ENCODE assay signal across 12 cellular contexts in genomic region chr2:127681288-127681771, GRCh38. TPM values are rescaled to one million over a fixed set of nuclear protein-coding genes. Genes with fewer than 3 reads are reported as not detected.
DNase-seq lines count a peak whose midpoint lies in the region; ATAC-seq, FAIRE-seq and TF ChIP-seq lines count a peak whose summit lies in the region.
"Had no signal": no experiment of that assay in that cellular context is flagged by ENCODE, and none has a peak within 500 bp of the region (broad histone marks: within the 10 kb centered on the region; RNA-seq: fewer than 3 reads in every experiment).

No MANE protein-coding gene starts in this region.

- H3K27ac Mint-ChIP-seq in endodermal cell, result no peak overlapping the region
- H3K27ac Mint-ChIP-seq: T-helper 1 cell treated with Interleukin-12 subunit alpha and Interleukin-12 subunit beta and Interleukin-4 antibody, amounts not matched to agents 30 μg/mL and 1 μg/mL, for 36 hours had no signal

- peaks cover 2% of the 10 kb centered on the region for H3K4me1 Mint-ChIP-seq in endodermal cell

- H3K4me3 Mint-ChIP-seq in endodermal cell, result no peak overlapping the region
- H3K4me3 Mint-ChIP-seq: T-helper 1 cell treated with Interleukin-12 subunit alpha and Interleukin-12 subunit beta and Interleukin-4 antibody, amounts not matched to agents 30 μg/mL and 1 μg/mL, for 36 hours had no signal

- no peak overlapping the region for H3K9ac ChIP-seq in endodermal cell (ENCODE audit: extremely low read depth, low read length, poor library complexity, severe bottlenecking)

- H3K27me3 ChIP-seq in endodermal cell (ENCODE audit: control insufficient read depth, insufficient read depth, low read length, poor library complexity, severe bottlenecking) (peaks cover 26% of the 10 kb centered on the region), tibial nerve (no peaks in the 10 kb centered on the region)

- TF ChIP-seq CTCF in endodermal cell (conservative IDR thresholded peaks at IDR 0.05), result no peak
- TF ChIP-seq CTCF in tibial nerve (IDR thresholded peaks at IDR 0.05), result no peak

- H3K27me3 Mint-ChIP-seq in endodermal cell (ENCODE audit: insufficient read depth), result peaks cover 27% of the 10 kb centered on the region

- FAIRE-seq in frontal cortex (lab: Jason Lieb, UNC), result no peak

- H3K27ac ChIP-seq in endodermal cell (ENCODE audit: low read depth, low read length) (no peak overlapping the region), tibial nerve (peak overlapping the region; percentile 6 to 65 (median 34))

- DNase-seq in M059J (ENCODE audit: low read depth) (peak; percentile 28), endodermal cell (peak; percentile 65), mesenteric fat pad (ENCODE audit: low spot score) (peak; percentile 90), tibial nerve (ENCODE audit: low spot score in 2 of 2) (no peak), NAMALWA (ENCODE audit: low spot score) (no peak), frontal cortex (ENCODE audit: low spot score in 2 of 2) (no peak)
- DNase-seq: esophagus squamous epithelium, Karpas-422, NCI-H524 treated with DMSO at 0.1 percent for 48 hours had no signal

- H3K4me3 ChIP-seq in endodermal cell (ENCODE audit: low read length) (no peak overlapping the region), tibial nerve (peak overlapping the region in 3 of 4 donors; percentile 13 to 38 (median 26))

- no peaks in the 10 kb centered on the region for H3K9me3 Mint-ChIP-seq in endodermal cell
- H3K9me3 Mint-ChIP-seq: T-helper 1 cell treated with Interleukin-12 subunit alpha and Interleukin-12 subunit beta and Interleukin-4 antibody, amounts not matched to agents 30 μg/mL and 1 μg/mL, for 36 hours had no signal

- TF ChIP-seq EP300 in tibial nerve (IDR thresholded peaks at IDR 0.05), result no peak

- H3K36me3 Mint-ChIP-seq in endodermal cell (ENCODE audit: low read depth), result no peaks in the 10 kb centered on the region

- H3K4me1 ChIP-seq in endodermal cell (ENCODE audit: control insufficient read depth, insufficient read depth, low read length), result no peaks in the 10 kb centered on the region
- peaks cover 0 to 29% (median 7%) of the 10 kb centered on the region in 4 donors for H3K4me1 ChIP-seq in tibial nerve

- 89% methylated on average over 13 to 24 of the region's 24 CpGs for WGBS in endodermal cell (ENCODE audit: insufficient coverage in 1 of 2, insufficient read length in 1 of 2), 2 experiments
- WGBS in tibial nerve, 2 donors, result 5 to 44% methylated on average over 12 of the region's 24 CpGs

- H3K9me3 ChIP-seq in endodermal cell (ENCODE audit: control insufficient read depth, low read length) (no peaks in the 10 kb centered on the region), tibial nerve (no peaks in the 10 kb centered on the region)
- H3K9me3 ChIP-seq: esophagus squamous epithelium had no signal

- TF ChIP-seq POLR2A in tibial nerve (IDR thresholded peaks at IDR 0.05), result no peak

- ATAC-seq in HG02852 (IDR thresholded peaks at IDR 0.05; ENCODE audit: unreplicated experiment), result no peak

- no peaks in the 10 kb centered on the region for H3K36me3 ChIP-seq in endodermal cell (ENCODE audit: control insufficient read depth, insufficient read depth, low read length)
- H3K36me3 ChIP-seq in tibial nerve, result no peaks in the 10 kb centered on the region
- H3K36me3 ChIP-seq: esophagus squamous epithelium had no signal

RNA-seq across cellular contexts. Expression of gene LIMS2, which starts 6.0 kb away (rescaled TPM):
- 0.30 and 2.0 TPM in 2 replicates for total RNA-seq in M059J (2014; rRNA removed; shearing (Covaris generic))
- total RNA-seq in endodermal cell, result 1 to 10 TPM; 3.9 to 9.8 TPM
- 4.8 TPM for polyA plus RNA-seq in endodermal cell (2013, experiment 1 of 2)
- polyA plus RNA-seq in endodermal cell (2013, experiment 2 of 2), result 4.8 TPM
- 70.6 TPM for total RNA-seq in mesenteric fat pad
- total RNA-seq in tibial nerve, result 100 to 1,000 TPM in 2 of 4 donors, 10 to 100 TPM in 2; 86.1 to 111 (median 98.1) TPM
- total RNA-seq in frontal cortex, result 1.2 TPM

RNA-seq across cellular contexts. Expression of gene SFT2D3, which starts 20.0 kb away (rescaled TPM):
- 5.3 and 5.6 TPM in 2 replicates for total RNA-seq in M059J (2014; rRNA removed; shearing (Covaris generic))
- total RNA-seq in endodermal cell (10 to 100 TPM in 1 of 2 donors, 1 to 10 TPM in 1; 5.5 to 10.1 TPM), mesenteric fat pad (4.2 TPM), tibial nerve (10 to 100 TPM; 10.7 to 13.6 (median 12.4) TPM), frontal cortex (10.2 TPM)
- 16.1 TPM for polyA plus RNA-seq in endodermal cell (2013, experiment 1 of 2)
- polyA plus RNA-seq in endodermal cell (2013, experiment 2 of 2), result 14.3 TPM

RNA-seq across cellular contexts. Expression of gene GPR17, which starts 35.4 kb away (rescaled TPM):
- total RNA-seq in M059J (2014; rRNA removed; shearing (Covaris generic)), result 0.07 TPM in 1 of 2 replicates, not detected in the other
- total RNA-seq in endodermal cell, result under 1 TPM in 1 of 2 donors, not detected in 1; 0.24 TPM
- polyA plus RNA-seq in endodermal cell (2013, experiment 1 of 2), result 5.0 TPM
- 4.8 TPM for polyA plus RNA-seq in endodermal cell (2013, experiment 2 of 2)
- total RNA-seq in mesenteric fat pad, result not detected
- 1 to 10 TPM; 1.1 to 1.6 (median 1.2) TPM for total RNA-seq in tibial nerve
- 4.1 TPM for total RNA-seq in frontal cortex
- total RNA-seq: activated CD8-positive, alpha-beta memory T cell treated with anti-CD3 and anti-CD28 coated beads for 36 hours; esophagus squamous epithelium had no signal

Comparison
In these comparisons a context has a peak if more than half of its experiments do, and no peak if none do; other contexts are left out.
1. DNase-seq: peak in M059J (single experiment), endodermal cell (single experiment) and mesenteric fat pad (single experiment); none in tibial nerve (0 of 2), NAMALWA (single experiment) and frontal cortex (0 of 2).